ENCODE assay signal across 1 cellular context in genomic region chr7:28983396-28984190, GRCh38.
TF ChIP-seq lines count a peak whose summit lies in the region.

No MANE protein-coding gene starts in this region.

TF ChIP-seq in SK-N-SH treated with all-trans-retinoic acid at 6 μM for 48 hours, 23 proteins besides CTCF, POLR2A, EP300 and RAD21 (continued from another document):
- TF ChIP-seq CSRNP3 (CRISPR knock-in tag; IDR thresholded peaks at IDR 0.05): peak; percentile 71; the same call in 1 of the 2 replicates
- no peak for TF ChIP-seq ZC3H10 (CRISPR knock-in tag; IDR thresholded peaks at IDR 0.05)
- no peak for TF ChIP-seq GLIS3 (CRISPR knock-in tag; IDR thresholded peaks at IDR 0.05)
